Comparison of ENCODE assay signal across 9 cellular contexts in genomic region chrX:78333521-78333920, GRCh38. TPM values are rescaled to one million over a fixed set of nuclear protein-coding genes. Genes with fewer than 3 reads are reported as not detected.
A peak's percentile ranks its signal among the peaks of the same experiment; 100 is the strongest.
DNase-seq lines count a peak whose midpoint lies in the region; ATAC-seq, FAIRE-seq and TF ChIP-seq lines count a peak whose summit lies in the region.
"Had no signal": no experiment of that assay in that cellular context is flagged by ENCODE, and none has a peak within 500 bp of the region (broad histone marks: within the 10 kb centered on the region; RNA-seq: fewer than 3 reads in every experiment).

No MANE protein-coding gene starts in this region.

- TF ChIP-seq CTCF in DND-41 (IDR thresholded peaks at IDR 0.05; ENCODE audit: borderline replicate concordance, extremely low read depth, low read length, poor library complexity, severe bottlenecking) (no peak), cardiac fibroblast (IDR thresholded peaks at IDR 0.05; ENCODE audit: low read depth, low read length) (no peak)

- no peak overlapping the region for H3K9ac ChIP-seq in DND-41 (ENCODE audit: low read depth, low read length)
- H3K9ac ChIP-seq in trophoblast cell (ENCODE audit: low read length) = no peak overlapping the region

- no peak overlapping the region for H3K4ac ChIP-seq in trophoblast cell (ENCODE audit: low read depth, low read length)

- FAIRE-seq in GM19239 (lab: Jason Lieb, UNC) = peak; percentile 71

- H3K4me2 ChIP-seq in DND-41 (ENCODE audit: insufficient read depth, low read length) (no peak overlapping the region), trophoblast cell (ENCODE audit: low read length) (no peak overlapping the region)

- ATAC-seq in DND-41 (ENCODE audit: insufficient read depth, low read depth) (peak; percentile 67), HG03135 (IDR thresholded peaks at IDR 0.05; ENCODE audit: unreplicated experiment) (peak; percentile 67)

- H3K27me3 ChIP-seq in DND-41 (ENCODE audit: insufficient read depth, low read length, poor library complexity) = no peaks in the 10 kb centered on the region
- no peaks in the 10 kb centered on the region for H3K27me3 ChIP-seq in trophoblast cell (ENCODE audit: insufficient read depth, low read length)
- H3K27me3 ChIP-seq: spleen had no signal

- H3K79me2 ChIP-seq in DND-41 (ENCODE audit: insufficient read depth, low read length) (no peaks in the 10 kb centered on the region), trophoblast cell (ENCODE audit: control insufficient read depth, insufficient read depth, low read length, poor library complexity) (no peaks in the 10 kb centered on the region)

- no peak overlapping the region for H2BK120ac ChIP-seq in trophoblast cell (ENCODE audit: insufficient read depth, low read length, poor library complexity)

- no peak overlapping the region for H4K8ac ChIP-seq in trophoblast cell (ENCODE audit: low read depth, low read length)

- no peak overlapping the region for H2BK5ac ChIP-seq in trophoblast cell (ENCODE audit: low read depth, low read length, poor library complexity)

- no peak overlapping the region for H3K18ac ChIP-seq in trophoblast cell (ENCODE audit: low read length)

- H2AFZ ChIP-seq in DND-41 (ENCODE audit: low read depth, low read length) = no peak overlapping the region
- no peak overlapping the region for H2AFZ ChIP-seq in trophoblast cell (ENCODE audit: insufficient read depth, low read length, poor library complexity)

- no peak overlapping the region for H3K14ac ChIP-seq in trophoblast cell (ENCODE audit: low read length)

- DNase-seq in DND-41 = no peak
- DNase-seq in GM19239 (ENCODE audit: insufficient read length, low spot score) = no peak
- peak; percentile 0 to 55 for DNase-seq in cardiac fibroblast (ENCODE audit: low read depth in 2 of 2)
- DNase-seq in dedifferentiated amniotic fluid mesenchymal stem cell (ENCODE audit: extremely low spot score) = no peak
- no peak for DNase-seq in GM19238 (ENCODE audit: insufficient read length, low spot score)
- no peak for DNase-seq in trophoblast cell
- no peak for DNase-seq in HuH-7.5 (ENCODE audit: low spot score)
- DNase-seq: spleen had no signal

- H3K9me3 ChIP-seq in DND-41 (ENCODE audit: insufficient read depth, low read length, severe bottlenecking) (no peaks in the 10 kb centered on the region), trophoblast cell (ENCODE audit: insufficient read depth, low read depth, low read length) (no peaks in the 10 kb centered on the region)
- H3K9me3 ChIP-seq: spleen had no signal

- peak overlapping the region; percentile 43 for H3K27ac ChIP-seq in DND-41 (ENCODE audit: low read length)
- H3K27ac ChIP-seq in trophoblast cell (ENCODE audit: low read depth, low read length) = no peak overlapping the region
- H3K27ac ChIP-seq: spleen had no signal

- no peak overlapping the region for H3K23ac ChIP-seq in trophoblast cell (ENCODE audit: low read length)

- H2BK12ac ChIP-seq in trophoblast cell (ENCODE audit: low read length) = no peak overlapping the region

- no peak overlapping the region for H2AK5ac ChIP-seq in trophoblast cell (ENCODE audit: low read length)

- no peak overlapping the region for H4K91ac ChIP-seq in trophoblast cell (ENCODE audit: low read depth, low read length)

- H4K12ac ChIP-seq in trophoblast cell (ENCODE audit: low read depth, low read length) = no peak overlapping the region

- H3K36me3 ChIP-seq in DND-41 (ENCODE audit: insufficient read depth, low read length) (no peaks in the 10 kb centered on the region), trophoblast cell (ENCODE audit: control insufficient read depth in 1 of 2, insufficient read depth in 2 of 2, low read length in 2 of 2) (no peaks in the 10 kb centered on the region)
- H3K36me3 ChIP-seq: spleen had no signal

- no peak overlapping the region for H3K4me3 ChIP-seq in DND-41 (ENCODE audit: low read depth in 1 of 2, low read length in 2 of 2)
- no peak overlapping the region for H3K4me3 ChIP-seq in cardiac fibroblast (replicated peaks in 1 of 2; ENCODE audit: low read depth in 2 of 2, low read length in 2 of 2)
- no peak overlapping the region for H3K4me3 ChIP-seq in trophoblast cell (ENCODE audit: low read depth, low read length)
- H3K4me3 ChIP-seq: spleen had no signal

- H3K4me1 ChIP-seq in DND-41 (ENCODE audit: insufficient read depth, low read length) (peaks cover 19% of the 10 kb centered on the region), trophoblast cell (ENCODE audit: control insufficient read depth in 1 of 2, insufficient read depth in 2 of 2, low read length in 2 of 2) (no peaks in the 10 kb centered on the region)

- no peaks in the 10 kb centered on the region for H3K79me1 ChIP-seq in trophoblast cell (ENCODE audit: low read length)

- no peaks in the 10 kb centered on the region for H4K20me1 ChIP-seq in DND-41 (ENCODE audit: insufficient read depth, low read length)

RNA-seq across cellular contexts. Expression of gene CYSLTR1, which starts 6.1 kb away (rescaled TPM):
- 0.01 TPM in 1 of 2 replicates, not detected in the other for polyA plus RNA-seq in trophoblast cell (2013)

Comparison
In these comparisons a context has a peak if more than half of its experiments do, and no peak if none do; other contexts are left out.
1. DNase-seq: peak in cardiac fibroblast (2 of 2); none in DND-41 (single experiment), GM19239 (single experiment), dedifferentiated amniotic fluid mesenchymal stem cell (single experiment), GM19238 (single experiment), trophoblast cell (0 of 2) and HuH-7.5 (single experiment).